Comparison of ENCODE assay signal across 15 cellular contexts in genomic region chr1:22076346-22076745, GRCh38. TPM values are rescaled to one million over a fixed set of nuclear protein-coding genes. Genes with fewer than 3 reads are reported as not detected.
DNase-seq lines count a peak whose midpoint lies in the region; ATAC-seq and TF ChIP-seq lines count a peak whose summit lies in the region.
"Had no signal": no experiment of that assay in that cellular context is flagged by ENCODE, and none has a peak within 500 bp of the region (broad histone marks: within the 10 kb centered on the region; RNA-seq: fewer than 3 reads in every experiment).

No MANE protein-coding gene starts in this region.

- peak overlapping the region; percentile 67 for H3K27ac ChIP-seq in VCaP
- no peak overlapping the region for H3K27ac ChIP-seq in endodermal cell (ENCODE audit: low read depth, low read length)
- no peak overlapping the region for H3K27ac ChIP-seq in OCI-LY7 (ENCODE audit: low read depth, low read length, poor library complexity, severe bottlenecking)
- H3K27ac ChIP-seq in sigmoid colon, result no peak overlapping the region
- H3K27ac ChIP-seq in GM23248, result no peak overlapping the region

- peaks cover 44% of the 10 kb centered on the region for H3F3A ChIP-seq in GM23248 (ENCODE audit: insufficient read depth)

- H3K27me3 Mint-ChIP-seq in activated T-cell treated with anti-CD3 and anti-CD28 coated beads, Interleukin-2, amount 50 U/mL, for 72 hours (ENCODE audit: low read depth), result no peaks in the 10 kb centered on the region
- H3K27me3 Mint-ChIP-seq in endodermal cell (ENCODE audit: insufficient read depth), result no peaks in the 10 kb centered on the region

- in situ Hi-C loops in GM23248 (cut with MboI), result no loop called here

- H3K4me3 Mint-ChIP-seq in activated T-cell treated with anti-CD3 and anti-CD28 coated beads, Interleukin-2, amount 50 U/mL, for 72 hours, result peak overlapping the region; percentile 44 to 75
- no peak overlapping the region for H3K4me3 Mint-ChIP-seq in endodermal cell
- H3K4me3 Mint-ChIP-seq in stimulated activated effector memory CD8-positive, alpha-beta T cell treated with anti-CD3 and anti-CD28 coated beads, Interleukin-12 subunit alpha, Interleukin-12 subunit beta, amount 100 ng/mL, for 72 hours, result peak overlapping the region; percentile 32

- peaks cover 93% of the 10 kb centered on the region for H3K79me2 ChIP-seq in OCI-LY7 (ENCODE audit: insufficient read depth, low read depth, low read length)
- peaks cover 100% of the 10 kb centered on the region for H3K79me2 ChIP-seq in GM23248 (ENCODE audit: insufficient read depth)

- peaks cover 57% of the 10 kb centered on the region for H4K20me1 ChIP-seq in OCI-LY7 (ENCODE audit: insufficient read depth, low read length)
- H4K20me1 ChIP-seq in GM23248 (ENCODE audit: insufficient read depth), result peaks cover 78% of the 10 kb centered on the region

- H3K9me2 ChIP-seq in OCI-LY7 (ENCODE audit: insufficient read depth, low read length), result no peaks in the 10 kb centered on the region
- H3K9me2 ChIP-seq in GM23248 (ENCODE audit: insufficient read depth), result no peaks in the 10 kb centered on the region

- H3K4me3 ChIP-seq in endodermal cell (ENCODE audit: low read length) (no peak overlapping the region), OCI-LY7 (ENCODE audit: low read depth, low read length, poor library complexity, severe bottlenecking) (no peak overlapping the region), sigmoid colon (no peak overlapping the region), GM23248 (no peak overlapping the region)

- H3K27me3 ChIP-seq in endodermal cell (ENCODE audit: control insufficient read depth, insufficient read depth, low read length, poor library complexity, severe bottlenecking), result no peaks in the 10 kb centered on the region
- H3K27me3 ChIP-seq in sigmoid colon, result no peaks in the 10 kb centered on the region
- H3K27me3 ChIP-seq in GM23248 (replicated peaks; ENCODE audit: insufficient read depth), result no peaks in the 10 kb centered on the region

- H3K9ac ChIP-seq in endodermal cell (ENCODE audit: extremely low read depth, low read length, poor library complexity, severe bottlenecking) (no peak overlapping the region), GM23248 (no peak overlapping the region)

- DNase-seq in activated T-cell treated with anti-CD3 and anti-CD28 coated beads, Interleukin-2, amount 50 U/mL, for 72 hours, result no peak
- DNase-seq in activated T-cell treated with anti-CD3 and anti-CD28 coated beads, Interleukin-2, amount 50 U/mL, for 48 hours, result no peak
- no peak for DNase-seq in endodermal cell
- DNase-seq in stimulated activated effector memory CD8-positive, alpha-beta T cell treated with anti-CD3 and anti-CD28 coated beads, Interleukin-12 subunit alpha, Interleukin-12 subunit beta, amount 100 ng/mL, for 72 hours (ENCODE audit: low spot score in 2 of 2), result no peak
- no peak for DNase-seq in OCI-LY7 (ENCODE audit: low spot score)
- DNase-seq in sigmoid colon, result no peak
- no peak for DNase-seq in GM23248
- DNase-seq: ACHN; activated CD4-positive, alpha-beta T cell treated with anti-CD3 and anti-CD28 coated beads, Interleukin-2, amount 50 U/mL, for 48 hours; cortex of kidney; DMS153; hippocampal formation; left cardiac atrium; stimulated activated CD4-positive, alpha-beta T cell treated with anti-CD3 and anti-CD28 coated beads, Interleukin-2, amount 100 ng/mL, for 48 hours had no signal

- H3K4me1 ChIP-seq in endodermal cell (ENCODE audit: control insufficient read depth, insufficient read depth, low read length), result peaks cover 5% of the 10 kb centered on the region
- peaks cover 37% of the 10 kb centered on the region for H3K4me1 ChIP-seq in OCI-LY7 (ENCODE audit: insufficient read depth, low read length, poor library complexity, severe bottlenecking)
- peaks cover 0 to 93% (median 83%) of the 10 kb centered on the region in 4 donors for H3K4me1 ChIP-seq in sigmoid colon
- H3K4me1 ChIP-seq in GM23248 (ENCODE audit: insufficient read depth), result peaks cover 40% of the 10 kb centered on the region

- TF ChIP-seq CTCF in VCaP (conservative IDR thresholded peaks at IDR 0.05) (no peak), endodermal cell (conservative IDR thresholded peaks at IDR 0.05) (no peak), OCI-LY7 (conservative IDR thresholded peaks at IDR 0.05; ENCODE audit: low read length) (no peak), sigmoid colon (IDR thresholded peaks at IDR 0.05) (no peak)

- CTCF ChIA-PET in OCI-LY7 (lab: Charles Lee; ENCODE audit: unreplicated experiment), result no interaction called here

- H3K9me3 ChIP-seq in endodermal cell (ENCODE audit: control insufficient read depth, low read length) (no peaks in the 10 kb centered on the region), OCI-LY7 (ENCODE audit: low read length) (peaks cover 4% of the 10 kb centered on the region; the same call in 1 of the 2 replicates), sigmoid colon (no peaks in the 10 kb centered on the region), GM23248 (ENCODE audit: low read depth) (no peaks in the 10 kb centered on the region)

- no peak for ATAC-seq in activated T-cell treated with anti-CD3 and anti-CD28 coated beads, Interleukin-2, amount 50 U/mL, for 72 hours (replicated peaks in 1 of 2)
- no peak for ATAC-seq in stimulated activated effector memory CD8-positive, alpha-beta T cell treated with anti-CD3 and anti-CD28 coated beads, Interleukin-12 subunit alpha, Interleukin-12 subunit beta, amount 100 ng/mL, for 72 hours

- intact Hi-C loops in OCI-LY7 (cut with micrococcal nuclease; ENCODE audit: unreplicated experiment), result no loop called here
- intact Hi-C loops in sigmoid colon (cut with DNase I), result no loop called here

- POLR2A ChIA-PET in OCI-LY7 (lab: Charles Lee), result no interaction called here

- H3K9me3 Mint-ChIP-seq in activated T-cell treated with anti-CD3 and anti-CD28 coated beads, Interleukin-2, amount 50 U/mL, for 72 hours, result no peaks in the 10 kb centered on the region
- no peaks in the 10 kb centered on the region for H3K9me3 Mint-ChIP-seq in endodermal cell
- H3K9me3 Mint-ChIP-seq in stimulated activated effector memory CD8-positive, alpha-beta T cell treated with anti-CD3 and anti-CD28 coated beads, Interleukin-12 subunit alpha, Interleukin-12 subunit beta, amount 100 ng/mL, for 72 hours, result no peaks in the 10 kb centered on the region

- H2AFZ ChIP-seq in OCI-LY7 (ENCODE audit: low read length) (no peak overlapping the region), GM23248 (no peak overlapping the region)

- TF ChIP-seq POLR2A in sigmoid colon (IDR thresholded peaks at IDR 0.05), result no peak

- H3K4me1 Mint-ChIP-seq in activated T-cell treated with anti-CD3 and anti-CD28 coated beads, Interleukin-2, amount 50 U/mL, for 72 hours (ENCODE audit: low read depth), result peaks cover 88% of the 10 kb centered on the region
- H3K4me1 Mint-ChIP-seq in endodermal cell, result peaks cover 19% of the 10 kb centered on the region
- peaks cover 78% of the 10 kb centered on the region for H3K4me1 Mint-ChIP-seq in stimulated activated effector memory CD8-positive, alpha-beta T cell treated with anti-CD3 and anti-CD28 coated beads, Interleukin-12 subunit alpha, Interleukin-12 subunit beta, amount 100 ng/mL, for 72 hours

- no peak for TF ChIP-seq EP300 in sigmoid colon (IDR thresholded peaks at IDR 0.05)

- peak overlapping the region; percentile 90 for H3K27ac Mint-ChIP-seq in activated T-cell treated with anti-CD3 and anti-CD28 coated beads, Interleukin-2, amount 50 U/mL, for 72 hours
- H3K27ac Mint-ChIP-seq in endodermal cell, result peak overlapping the region; percentile 45
- H3K27ac Mint-ChIP-seq in stimulated activated effector memory CD8-positive, alpha-beta T cell treated with anti-CD3 and anti-CD28 coated beads, Interleukin-12 subunit alpha, Interleukin-12 subunit beta, amount 100 ng/mL, for 72 hours, result peak overlapping the region; percentile 67

- no peak overlapping the region for H3K4me2 ChIP-seq in OCI-LY7 (ENCODE audit: low read length)
- no peak overlapping the region for H3K4me2 ChIP-seq in GM23248 (ENCODE audit: unreplicated experiment)

- H3K36me3 Mint-ChIP-seq in activated T-cell treated with anti-CD3 and anti-CD28 coated beads, Interleukin-2, amount 50 U/mL, for 72 hours (ENCODE audit: insufficient read depth in 2 of 2), result peaks cover 3 to 49% of the 10 kb centered on the region in 2 donors
- peaks cover 43% of the 10 kb centered on the region for H3K36me3 Mint-ChIP-seq in endodermal cell (ENCODE audit: low read depth)
- H3K36me3 Mint-ChIP-seq in stimulated activated effector memory CD8-positive, alpha-beta T cell treated with anti-CD3 and anti-CD28 coated beads, Interleukin-12 subunit alpha, Interleukin-12 subunit beta, amount 100 ng/mL, for 72 hours, result peaks cover 90% of the 10 kb centered on the region

- H3K36me3 ChIP-seq in endodermal cell (ENCODE audit: control insufficient read depth, insufficient read depth, low read length) (peaks cover 76% of the 10 kb centered on the region), OCI-LY7 (ENCODE audit: insufficient read depth, low read length) (peaks cover 73% of the 10 kb centered on the region), sigmoid colon (peaks cover 0 to 30% (median 4%) of the 10 kb centered on the region in 4 donors), GM23248 (ENCODE audit: low read depth) (peaks cover 34% of the 10 kb centered on the region)

- BruUV-seq in OCI-LY7 (replicated peaks; lab: Mats Ljungman, UMichigan), result no TSS peak

- WGBS in endodermal cell (ENCODE audit: insufficient coverage in 1 of 2, insufficient read length in 1 of 2), 2 experiments, result 96% methylated on average over 3 of the region's 3 CpGs; no CpG with 5 or more reads in 1 of the 2 experiments
- 71 to 84% methylated on average over 3 of the region's 3 CpGs for WGBS in sigmoid colon, 2 donors
- WGBS in GM23248 (ENCODE audit: low coverage in 1 of 2, low lambda C conversion rate in 2 of 2, missing lambda C conversion rate in 2 of 2), 2 experiments, result 96 to 97% methylated on average over 3 of the region's 3 CpGs

RNA-seq across cellular contexts. Expression of gene CDC42, which starts 23.8 kb away (rescaled TPM):
- 100 to 1,000 TPM; 292 to 349 TPM for total RNA-seq in activated T-cell treated with anti-CD3 and anti-CD28 coated beads, Interleukin-2, amount 50 U/mL, for 72 hours
- total RNA-seq in endodermal cell (100 to 1,000 TPM; 274 to 283 TPM), OCI-LY7 (2022) (157 and 163 TPM in 2 replicates), sigmoid colon (100 to 1,000 TPM; 173 to 253 (median 224) TPM)
- polyA plus RNA-seq in endodermal cell (2013, experiment 1 of 2), result 237 TPM
- 233 TPM for polyA plus RNA-seq in endodermal cell (2013, experiment 2 of 2)
- 109 and 120 TPM in 2 replicates for total RNA-seq in OCI-LY7 (2014; rRNA removed; shearing (Covaris generic))
- polyA plus RNA-seq in sigmoid colon (100 to 1,000 TPM; 202 to 375 (median 294) TPM), GM23248 (2016; fragmentation: Nextera tagmentation; extraction: Ambion mirVana) (159 TPM in 2 replicates)
- 403 and 420 TPM in 2 replicates for total RNA-seq in GM23248 (2014; rRNA removed; shearing (Covaris generic))
